Comparison of ENCODE assay signal across 8 cellular contexts in the genomic region with DNA sequence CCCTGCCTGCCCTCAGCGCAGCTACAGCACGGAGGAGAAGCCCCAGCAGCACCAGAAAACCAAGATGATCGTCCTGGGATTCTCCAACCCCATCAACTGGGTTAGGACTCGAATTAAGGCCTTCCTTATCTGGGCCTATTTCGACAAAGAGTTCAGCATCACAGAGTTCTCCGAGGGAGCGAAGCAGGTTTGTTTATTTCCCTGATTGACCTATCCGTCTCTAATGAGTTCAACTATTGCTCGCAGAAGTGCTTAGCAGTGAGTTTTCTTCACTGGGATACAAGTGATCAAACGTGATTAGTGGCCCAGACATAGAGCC. TPM values are rescaled to one million over a fixed set of nuclear protein-coding genes. Genes with fewer than 3 reads are reported as not detected.
DNase-seq lines count a peak whose midpoint lies in the region; ATAC-seq and TF ChIP-seq lines count a peak whose summit lies in the region.

No MANE protein-coding gene starts in this region.

- H3K4me3 ChIP-seq in SJCRH30 (peak overlapping the region; percentile 95), foreskin fibroblast (ENCODE audit: low read depth in 1 of 2, low read length in 2 of 2) (peak overlapping the region; percentile 85 to 96), skin epidermis (peak overlapping the region; percentile 80 to 100 (median 96))

- H3K27me3 ChIP-seq in SJCRH30, result no peaks in the 10 kb centered on the region

- H3K9me3 ChIP-seq in SJCRH30 (replicated peaks), result no peaks in the 10 kb centered on the region

- peaks cover 14% of the 10 kb centered on the region for H3K36me3 ChIP-seq in SJCRH30

- ATAC-seq in HG02642 (IDR thresholded peaks at IDR 0.05; ENCODE audit: poor library complexity, unreplicated experiment) (no peak), GM21825 (IDR thresholded peaks at IDR 0.05; ENCODE audit: unreplicated experiment) (no peak)

- DNase-seq in NCI-H510A treated with DMSO at 0.1 percent for 48 hours (lab: John Stamatoyannopoulos, UW), result peak; percentile 34
- no peak for DNase-seq in NCI-H510A (lab: John Stamatoyannopoulos, UW)
- peak in 1 of 2 experiments; percentile 27 for DNase-seq in SJCRH30
- no peak for DNase-seq in foreskin fibroblast
- DNase-seq in NCI-H1930 (lab: John Stamatoyannopoulos, UW), result no peak

- no peak for TF ChIP-seq CTCF in foreskin fibroblast (IDR thresholded peaks at IDR 0.05; ENCODE audit: low read depth, low read length)

- H3K4me1 ChIP-seq in SJCRH30, result no peaks in the 10 kb centered on the region

- H3K27ac ChIP-seq in SJCRH30, result peak overlapping the region; percentile 85
- H3K27ac ChIP-seq in skin epidermis, result peak overlapping the region; percentile 83 to 100 (median 97)

RNA-seq across cellular contexts. Expression of a gene that starts 0.6 kb away (rescaled TPM):
- total RNA-seq in SJCRH30 (2014; rRNA removed; shearing (Covaris generic)), result 26.9 and 31.1 TPM in 2 replicates

RNA-seq across cellular contexts. Expression of a gene that starts 0.7 kb away (rescaled TPM):
- total RNA-seq in SJCRH30 (2014; rRNA removed; shearing (Covaris generic)), result 9.8 and 11.8 TPM in 2 replicates

RNA-seq across cellular contexts. Expression of a gene that starts 44.9 kb away (rescaled TPM):
- total RNA-seq in SJCRH30 (2014; rRNA removed; shearing (Covaris generic)), result 19.4 and 20.7 TPM in 2 replicates
